10 cellular contexts compared by ENCODE assay signal in the genomic region with DNA sequence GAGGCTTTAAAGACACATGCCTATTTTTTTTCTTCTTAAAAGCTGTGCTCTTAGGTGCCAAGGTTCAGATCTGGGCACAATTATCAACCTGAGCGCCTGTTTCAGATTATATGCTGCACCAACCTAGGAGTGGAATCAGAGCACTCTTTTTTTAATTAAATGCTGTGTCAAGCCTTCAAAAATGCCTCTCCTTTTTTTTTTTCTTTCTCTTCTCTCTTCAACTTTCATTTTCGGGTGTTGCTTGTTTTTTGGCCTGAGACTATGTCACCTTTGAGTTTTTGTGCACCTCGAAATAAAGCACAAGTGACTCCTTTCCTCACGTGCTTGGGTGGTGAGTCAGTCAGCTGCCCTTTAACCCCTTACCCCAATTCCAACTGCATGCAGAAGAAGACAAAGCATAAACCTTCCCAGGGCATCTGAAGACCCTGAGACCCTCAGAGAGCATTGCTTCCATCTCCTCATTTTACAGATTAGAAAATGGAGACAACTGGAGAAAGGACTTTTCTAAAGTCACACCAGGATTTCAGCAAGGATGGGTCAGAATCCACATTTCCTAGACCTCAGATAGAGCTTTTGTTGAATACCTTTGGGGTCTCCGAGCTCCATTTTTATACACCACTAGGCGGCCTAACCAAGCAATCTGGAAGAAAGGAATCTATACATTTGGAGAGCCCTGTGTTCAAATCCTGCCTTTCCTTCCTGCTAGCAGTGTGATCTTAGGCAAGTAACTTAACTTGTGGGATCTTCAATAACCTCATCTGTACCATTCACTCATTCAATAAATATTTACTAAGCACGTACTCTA. TPM values are rescaled to one million over a fixed set of nuclear protein-coding genes. Genes with fewer than 3 reads are reported as not detected.
DNase-seq lines count a peak whose midpoint lies in the region; ATAC-seq and TF ChIP-seq lines count a peak whose summit lies in the region.
"Had no signal": no experiment of that assay in that cellular context is flagged by ENCODE, and none has a peak within 500 bp of the region (broad histone marks: within the 10 kb centered on the region; RNA-seq: fewer than 3 reads in every experiment).

No MANE protein-coding gene starts in this region.

- ATAC-seq in HG02678 (IDR thresholded peaks at IDR 0.05; ENCODE audit: unreplicated experiment), result no peak

- H3K9ac ChIP-seq in rectal smooth muscle tissue (ENCODE audit: low read length), result no peak overlapping the region

- no peak overlapping the region for H3K4me3 Mint-ChIP-seq in endothelial cell (ENCODE audit: unreplicated experiment)
- H3K4me3 Mint-ChIP-seq: central memory CD8-positive, alpha-beta T cell had no signal

- H3K27ac ChIP-seq in rectal smooth muscle tissue (ENCODE audit: low read depth, low read length), result peak overlapping the region; percentile 78
- H3K27ac ChIP-seq: SK-N-MC had no signal

- peaks cover 1% of the 10 kb centered on the region for H3K27me3 Mint-ChIP-seq in endothelial cell (ENCODE audit: unreplicated experiment)

- DNase-seq in HT1080 (ENCODE audit: low read depth), result peak; percentile 44
- no peak for DNase-seq in endothelial cell (ENCODE audit: low spot score)
- no peak for DNase-seq in erythroblast (lab: John Stamatoyannopoulos, UW)
- DNase-seq in mesenteric fat pad (ENCODE audit: low spot score), result no peak
- no peak for DNase-seq in nucleus accumbens (lab: John Stamatoyannopoulos, UW)

- TF ChIP-seq CTCF in GM12875 (IDR thresholded peaks at IDR 0.05; ENCODE audit: borderline replicate concordance, insufficient read depth, low read depth, low read length), result 0 out of 2 replicates have a peak, but pooled peaks have one; percentile 2
- peak; percentile 10 for TF ChIP-seq CTCF in endothelial cell (IDR thresholded peaks at IDR 0.05; ENCODE audit: unreplicated experiment)

- no peaks in the 10 kb centered on the region for H3K9me3 Mint-ChIP-seq in endothelial cell (ENCODE audit: unreplicated experiment)
- H3K9me3 Mint-ChIP-seq: central memory CD8-positive, alpha-beta T cell had no signal

- peaks cover 47% of the 10 kb centered on the region for H3K4me1 ChIP-seq in rectal smooth muscle tissue (ENCODE audit: control insufficient read depth, insufficient read depth, low read length)

- H3K4me3 ChIP-seq in GM12875 (ENCODE audit: low read depth, low read length) (no peak overlapping the region), rectal smooth muscle tissue (ENCODE audit: low read length) (peak overlapping the region; percentile 57)
- H3K4me3 ChIP-seq: SK-N-MC had no signal

- H3K36me3 Mint-ChIP-seq in endothelial cell (ENCODE audit: low read depth, unreplicated experiment), result no peaks in the 10 kb centered on the region

- peaks cover 23% of the 10 kb centered on the region for H3K4me1 Mint-ChIP-seq in endothelial cell (ENCODE audit: unreplicated experiment)
- H3K4me1 Mint-ChIP-seq: central memory CD8-positive, alpha-beta T cell had no signal

- H3K36me3 ChIP-seq in rectal smooth muscle tissue (ENCODE audit: control insufficient read depth, insufficient read depth, low read length), result no peaks in the 10 kb centered on the region

- H3K27ac Mint-ChIP-seq in endothelial cell (ENCODE audit: unreplicated experiment), result peak overlapping the region; percentile 26

- no peak for TF ChIP-seq POLR2A in erythroblast (IDR thresholded peaks at IDR 0.05; ENCODE audit: low read length)

- no peaks in the 10 kb centered on the region for H3K27me3 ChIP-seq in rectal smooth muscle tissue (ENCODE audit: control insufficient read depth, insufficient read depth, low read length)

RNA-seq across cellular contexts. Expression of a gene that starts 0.6 kb away (rescaled TPM):
- total RNA-seq in HT1080 (2014; rRNA removed; shearing (Covaris generic)), result 7.6 and 9.5 TPM in 2 replicates
- 2.3 and 3.5 TPM in 2 replicates for polyA plus RNA-seq in HT1080 (2015; cell fraction: cytosol; rRNA removed)
- polyA plus RNA-seq in HT1080 (2015; cell fraction: nucleus; rRNA removed), result 6.9 and 7.9 TPM in 2 replicates
- 5.3 TPM for total RNA-seq in endothelial cell (ENCODE audit: unreplicated experiment)
- total RNA-seq in mesenteric fat pad, result 65.7 TPM
